In the genomic region with DNA sequence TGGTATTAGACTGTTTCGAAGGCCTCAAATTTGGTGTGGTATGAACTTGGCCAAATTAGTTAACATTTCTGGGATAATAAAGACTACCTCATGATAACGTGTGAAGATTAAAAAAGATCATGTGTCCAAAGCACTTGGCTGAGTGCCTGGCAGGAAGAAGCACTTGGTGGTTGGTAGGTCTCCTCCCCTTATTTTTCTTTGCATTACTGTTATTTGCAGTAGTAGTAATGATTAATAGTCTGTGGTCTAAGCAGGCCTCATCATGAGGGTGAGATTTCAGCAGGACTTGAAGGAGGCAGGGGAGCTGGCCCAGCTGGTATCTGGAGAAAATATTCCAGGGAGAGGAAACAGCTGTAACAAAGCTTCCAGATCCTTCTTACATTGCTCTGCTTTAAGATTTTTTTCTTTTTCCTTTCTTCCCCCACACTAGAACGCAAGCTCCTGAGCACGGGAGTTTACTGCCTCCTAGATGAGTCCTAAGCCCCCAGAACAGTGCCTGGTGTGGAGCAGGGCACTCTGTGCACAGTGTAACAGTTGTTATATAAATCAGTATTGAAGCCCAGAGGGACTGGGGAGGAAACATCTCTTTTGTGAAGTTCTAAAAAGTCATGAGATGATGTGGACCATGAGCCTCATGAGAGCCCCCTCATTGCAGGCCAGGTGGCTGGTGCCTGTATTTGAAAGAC, we compare ENCODE assay signal across 11 cellular contexts. TPM values are rescaled to one million over a fixed set of nuclear protein-coding genes. Genes with fewer than 3 reads are reported as not detected.
DNase-seq lines count a peak whose midpoint lies in the region; ATAC-seq and TF ChIP-seq lines count a peak whose summit lies in the region.
"Had no signal": no experiment of that assay in that cellular context is flagged by ENCODE, and none has a peak within 500 bp of the region (broad histone marks: within the 10 kb centered on the region; RNA-seq: fewer than 3 reads in every experiment).

No MANE protein-coding gene starts in this region.

- H3K9me3 Mint-ChIP-seq in activated CD8-positive, alpha-beta T cell treated with anti-CD3 and anti-CD28 coated beads, Interleukin-2, amount 10 ng/mL, durations not matched to agents 7 days and 5 days (ENCODE audit: insufficient read depth): no peaks in the 10 kb centered on the region

- DNase-seq in Panc1 (ENCODE audit: low read depth, low spot score) (no peak), fibroblast of pulmonary artery (ENCODE audit: low read depth) (peak; percentile 78), skeletal muscle cell (ENCODE audit: low read depth) (peak; percentile 78), germinal center (ENCODE audit: low spot score) (no peak)
- no peak for DNase-seq in activated CD8-positive, alpha-beta T cell treated with anti-CD3 and anti-CD28 coated beads, Interleukin-2, amount 10 ng/mL, durations not matched to agents 7 days and 5 days
- DNase-seq: effector CD4-positive, alpha-beta T cell; mesendoderm; NCI-H1930; T-helper 2 cell had no signal

- no peaks in the 10 kb centered on the region for H3K36me3 ChIP-seq in Panc1 (ENCODE audit: control insufficient read depth, insufficient read depth, low read length)

- H3K4me3 Mint-ChIP-seq in activated CD8-positive, alpha-beta T cell treated with anti-CD3 and anti-CD28 coated beads, Interleukin-2, amount 10 ng/mL, durations not matched to agents 7 days and 5 days: no peak overlapping the region

- H3K4me1 Mint-ChIP-seq in activated CD8-positive, alpha-beta T cell treated with anti-CD3 and anti-CD28 coated beads, Interleukin-2, amount 10 ng/mL, durations not matched to agents 7 days and 5 days (ENCODE audit: low read depth): peaks cover 3% of the 10 kb centered on the region

- ATAC-seq in GM21423 (IDR thresholded peaks at IDR 0.05; ENCODE audit: unreplicated experiment): peak; percentile 59
- ATAC-seq in Panc1: no peak
- ATAC-seq in GM18505 (IDR thresholded peaks at IDR 0.05; ENCODE audit: unreplicated experiment): no peak
- ATAC-seq in activated CD8-positive, alpha-beta T cell treated with anti-CD3 and anti-CD28 coated beads, Interleukin-2, amount 10 ng/mL, durations not matched to agents 7 days and 5 days: no peak

- H3K27ac ChIP-seq in Panc1 (ENCODE audit: low read length): 0 out of 2 replicates have a peak overlapping the region, but pooled peaks have one; percentile 13

- H3K27me3 ChIP-seq in Panc1 (ENCODE audit: control insufficient read depth, insufficient read depth, low read length): no peaks in the 10 kb centered on the region

- CTCF ChIA-PET in Panc1 (lab: Charles Lee): no interaction called here
- CTCF ChIA-PET in activated CD8-positive, alpha-beta T cell treated with anti-CD3 and anti-CD28 coated beads, Interleukin-2, amount 10 ng/mL, durations not matched to agents 7 days and 5 days (lab: Charles Lee): no interaction called here

- H3K4me3 ChIP-seq in Panc1 (ENCODE audit: low read depth in 2 of 2, low read length in 2 of 2) (no peak overlapping the region), fibroblast of pulmonary artery (replicated peaks; ENCODE audit: low read depth, low read length) (no peak overlapping the region), skeletal muscle cell (ENCODE audit: low read depth, low read length) (no peak overlapping the region)

- no peak overlapping the region for H3K27ac Mint-ChIP-seq in activated CD8-positive, alpha-beta T cell treated with anti-CD3 and anti-CD28 coated beads, Interleukin-2, amount 10 ng/mL, durations not matched to agents 7 days and 5 days

- TF ChIP-seq CTCF in Panc1 (IDR thresholded peaks at IDR 0.05) (no peak), fibroblast of pulmonary artery (IDR thresholded peaks at IDR 0.05; ENCODE audit: low read length, missing control alignments) (no peak)

- peaks cover 24% of the 10 kb centered on the region for H3K27me3 Mint-ChIP-seq in activated CD8-positive, alpha-beta T cell treated with anti-CD3 and anti-CD28 coated beads, Interleukin-2, amount 10 ng/mL, durations not matched to agents 7 days and 5 days (ENCODE audit: low read depth)

- H3K4me1 ChIP-seq in Panc1 (ENCODE audit: control insufficient read depth, insufficient read depth, low read length): 0 out of 2 replicates have a peak, but pooled peaks cover 9% of the 10 kb centered on the region

- no peaks in the 10 kb centered on the region for H3K36me3 Mint-ChIP-seq in activated CD8-positive, alpha-beta T cell treated with anti-CD3 and anti-CD28 coated beads, Interleukin-2, amount 10 ng/mL, durations not matched to agents 7 days and 5 days (ENCODE audit: low read depth)

- TF ChIP-seq POLR2A in GM18505 (IDR thresholded peaks at IDR 0.05; ENCODE audit: borderline replicate concordance, extremely low read depth, insufficient read depth, insufficient read length): no peak

- in situ Hi-C loops in Panc1 (cut with HindIII; ENCODE audit: low pct_unique_long_range_greater_than_20kb, low sequenced_read_pairs): no loop called here

- POLR2A ChIA-PET in Panc1 (lab: Charles Lee): no interaction called here
- POLR2A ChIA-PET in activated CD8-positive, alpha-beta T cell treated with anti-CD3 and anti-CD28 coated beads, Interleukin-2, amount 10 ng/mL, durations not matched to agents 7 days and 5 days (lab: Charles Lee): no interaction called here

- intact Hi-C loops in Panc1 (cut with micrococcal nuclease; ENCODE audit: unreplicated experiment): no loop called here

- BruUV-seq in Panc1 (replicated peaks; lab: Mats Ljungman, UMichigan): no TSS peak

- H3K9me3 ChIP-seq in Panc1 (ENCODE audit: control insufficient read depth, insufficient read depth, low read depth, low read length): no peaks in the 10 kb centered on the region

RNA-seq across cellular contexts. Expression of a gene that starts 31.0 kb away (rescaled TPM):
- total RNA-seq in Panc1 (2021; ENCODE audit: unreplicated experiment): 259 TPM
- 147 TPM for polyA plus RNA-seq in Panc1 (2012; ENCODE audit: insufficient read length)
- 10 to 100 TPM; 81.1 to 90.3 TPM for total RNA-seq in activated CD8-positive, alpha-beta T cell treated with anti-CD3 and anti-CD28 coated beads, Interleukin-2, amount 10 ng/mL, durations not matched to agents 7 days and 5 days

Comparison
In these comparisons a context has a peak if more than half of its experiments do, and no peak if none do; other contexts are left out.
1. DNase-seq: peak in fibroblast of pulmonary artery (single experiment) and skeletal muscle cell (single experiment); none in Panc1 (single experiment), germinal center (single experiment) and activated CD8-positive, alpha-beta T cell treated with anti-CD3 and anti-CD28 coated beads, Interleukin-2, amount 10 ng/mL, durations not matched to agents 7 days and 5 days (single experiment).